ENCODE assay signal across 1 cellular context in the genomic region with DNA sequence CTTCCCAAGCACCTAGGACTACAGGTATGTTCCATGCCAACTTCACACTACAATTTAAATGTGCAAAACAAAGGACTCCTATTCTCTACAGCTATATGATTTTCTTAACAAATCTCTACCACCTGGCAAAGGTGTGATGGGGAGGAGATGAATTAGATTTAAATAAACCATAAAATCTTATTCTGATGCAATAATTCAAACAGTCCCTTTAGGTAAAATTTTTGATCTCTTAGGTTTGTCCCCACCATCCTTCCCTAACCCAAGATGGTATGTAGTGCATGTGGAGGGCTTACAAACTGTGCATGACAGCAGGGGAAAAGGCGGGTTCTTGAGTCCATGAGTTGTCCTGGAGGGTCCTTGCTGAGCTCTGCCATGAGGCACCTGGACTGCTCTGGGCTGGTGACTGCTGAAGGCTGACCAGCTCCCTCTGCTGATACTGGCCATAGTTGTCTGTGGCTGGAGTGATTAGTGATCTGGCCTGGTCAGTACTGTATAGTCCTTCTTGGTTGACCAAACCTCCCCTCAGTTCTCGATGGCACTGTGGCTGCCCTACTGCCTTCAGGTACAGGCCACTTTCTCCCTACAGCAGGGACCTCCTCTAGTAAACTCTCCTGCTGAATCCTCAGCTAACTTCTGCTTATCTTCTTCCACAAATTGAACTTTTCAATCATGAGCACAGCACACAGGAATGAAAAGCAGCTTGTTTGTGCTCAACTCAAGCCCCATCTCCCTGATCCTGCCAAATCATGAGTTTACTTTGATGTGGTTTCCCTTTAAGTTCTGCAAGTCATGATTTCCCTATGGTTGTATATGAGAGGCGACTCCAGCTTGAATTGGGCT.
A peak's percentile ranks its signal among the peaks of the same experiment; 100 is the strongest.
TF ChIP-seq lines count a peak whose summit lies in the region.

No MANE protein-coding gene starts in this region.

TF ChIP-seq in K562, 482 proteins besides CTCF, POLR2A, EP300 and RAD21 (continued from another document):
- TF ChIP-seq ZBTB11 (CRISPR knock-in tag; IDR thresholded peaks at IDR 0.05) (no peak), TCF7L2 (IDR thresholded peaks at IDR 0.05; ENCODE audit: low read depth, low read length) (peak; percentile 81), SMC3 (conservative IDR thresholded peaks at IDR 0.05; ENCODE audit: insufficient read depth, low read depth, low read length) (0 out of 2 replicates have a peak, but pooled peaks have one; percentile 28), PKNOX1 (IDR thresholded peaks at IDR 0.05) (peak; percentile 46), SOX6 (IDR thresholded peaks at IDR 0.05) (peak; percentile 71; the same call in 1 of the 2 replicates), HNRNPLL (IDR thresholded peaks at IDR 0.05; ENCODE audit: low read depth, low read length, poor library complexity, severe bottlenecking) (no peak), ZNF436 (CRISPR knock-in tag; IDR thresholded peaks at IDR 0.05) (no peak), CBX1 (IDR thresholded peaks at IDR 0.05; ENCODE audit: low read depth) (no peak; the same call in 1 of the 2 replicates), HNRNPL (IDR thresholded peaks at IDR 0.05; ENCODE audit: low read depth, low read length) (no peak), HDAC1 (IDR thresholded peaks at IDR 0.05) (peak in 1 of 2 experiments; percentile 95; a peak in 2 of 4 replicates), ZKSCAN8 (CRISPR knock-in tag; IDR thresholded peaks at IDR 0.05) (no peak), GATAD2A (IDR thresholded peaks at IDR 0.05) (no peak), YY1 (IDR thresholded peaks at IDR 0.05; ENCODE audit: borderline replicate concordance in 1 of 3, control insufficient read depth in 1 of 3, extremely low read depth in 1 of 3, insufficient read depth in 3 of 3, insufficient read length in 1 of 3, insufficient replicate concordance in 2 of 3, low read depth in 1 of 3, low read length in 2 of 3) (no peak), PRPF4 (IDR thresholded peaks at IDR 0.05; ENCODE audit: insufficient read depth, low read depth, low read length, poor library complexity, severe bottlenecking) (no peak), ESRRA (IDR thresholded peaks at IDR 0.05; ENCODE audit: borderline replicate concordance, low read depth) (peak; percentile 78; the same call in 1 of the 2 replicates), CCAR2 (IDR thresholded peaks at IDR 0.05; ENCODE audit: low read depth, low read length) (no peak), CSDE1 (IDR thresholded peaks at IDR 0.05) (no peak), WHSC1 (IDR thresholded peaks at IDR 0.05; ENCODE audit: low read length) (no peak), ATF1 (CRISPR knock-in tag; IDR thresholded peaks at IDR 0.05) (no peak), ATF1 (tag; IDR thresholded peaks at IDR 0.05) (peak; percentile 24), MCM3 (IDR thresholded peaks at IDR 0.05) (no peak), ZNF124 (CRISPR knock-in tag; IDR thresholded peaks at IDR 0.05) (no peak), ILF3 (IDR thresholded peaks at IDR 0.05; ENCODE audit: borderline replicate concordance) (no peak), NEUROD1 (IDR thresholded peaks at IDR 0.05; ENCODE audit: borderline replicate concordance, low read depth, low read length, partially characterized antibody) (peak; percentile 38), MAFF (IDR thresholded peaks at IDR 0.05; ENCODE audit: low read length) (peak; percentile 85), SMAD1 (IDR thresholded peaks at IDR 0.05; ENCODE audit: low read depth, low read length, partially characterized antibody) (no peak), ZFP1 (CRISPR knock-in tag; IDR thresholded peaks at IDR 0.05) (no peak), BRD9 (IDR thresholded peaks at IDR 0.05; ENCODE audit: low read depth, partially characterized antibody) (peak; percentile 78), CREB3 (tag; conservative IDR thresholded peaks at IDR 0.05; ENCODE audit: low read depth) (no peak; the same call in 1 of the 2 replicates), SMAD4 (CRISPR knock-in tag; conservative IDR thresholded peaks at IDR 0.05) (peak; percentile 44; the same call in 1 of the 2 replicates), MLLT1 (IDR thresholded peaks at IDR 0.05) (peak in 1 of 2 experiments; percentile 92; a peak in 2 of 4 replicates), ZBTB7A (IDR thresholded peaks at IDR 0.05; ENCODE audit: borderline replicate concordance, control insufficient read depth, low read depth, low read length) (no peak), SRF (CRISPR knock-in tag; IDR thresholded peaks at IDR 0.05) (no peak), KDM4B (IDR thresholded peaks at IDR 0.05; ENCODE audit: borderline replicate concordance in 2 of 2, low read depth in 1 of 2) (no peak), ZFX (CRISPR knock-in tag; IDR thresholded peaks at IDR 0.05) (no peak), SMARCC2 (IDR thresholded peaks at IDR 0.05; ENCODE audit: low read depth) (peak; percentile 61; the same call in 1 of the 2 replicates), TARDBP (IDR thresholded peaks at IDR 0.05) (no peak), ZNF41 (CRISPR knock-in tag; conservative IDR thresholded peaks at IDR 0.05) (no peak), POLR2AphosphoS2 (IDR thresholded peaks at IDR 0.05; ENCODE audit: low read length) (no peak), BMI1 (IDR thresholded peaks at IDR 0.05; ENCODE audit: low read length) (no peak), ARID1B (IDR thresholded peaks at IDR 0.05) (peak; percentile 88), NFIC (IDR thresholded peaks at IDR 0.05) (peak; percentile 45), STAG1 (CRISPR knock-in tag; IDR thresholded peaks at IDR 0.05; ENCODE audit: borderline replicate concordance) (no peak), JUNB (CRISPR knock-in tag; conservative IDR thresholded peaks at IDR 0.05) (no peak)
- TF ChIP-seq, protein P1, sequence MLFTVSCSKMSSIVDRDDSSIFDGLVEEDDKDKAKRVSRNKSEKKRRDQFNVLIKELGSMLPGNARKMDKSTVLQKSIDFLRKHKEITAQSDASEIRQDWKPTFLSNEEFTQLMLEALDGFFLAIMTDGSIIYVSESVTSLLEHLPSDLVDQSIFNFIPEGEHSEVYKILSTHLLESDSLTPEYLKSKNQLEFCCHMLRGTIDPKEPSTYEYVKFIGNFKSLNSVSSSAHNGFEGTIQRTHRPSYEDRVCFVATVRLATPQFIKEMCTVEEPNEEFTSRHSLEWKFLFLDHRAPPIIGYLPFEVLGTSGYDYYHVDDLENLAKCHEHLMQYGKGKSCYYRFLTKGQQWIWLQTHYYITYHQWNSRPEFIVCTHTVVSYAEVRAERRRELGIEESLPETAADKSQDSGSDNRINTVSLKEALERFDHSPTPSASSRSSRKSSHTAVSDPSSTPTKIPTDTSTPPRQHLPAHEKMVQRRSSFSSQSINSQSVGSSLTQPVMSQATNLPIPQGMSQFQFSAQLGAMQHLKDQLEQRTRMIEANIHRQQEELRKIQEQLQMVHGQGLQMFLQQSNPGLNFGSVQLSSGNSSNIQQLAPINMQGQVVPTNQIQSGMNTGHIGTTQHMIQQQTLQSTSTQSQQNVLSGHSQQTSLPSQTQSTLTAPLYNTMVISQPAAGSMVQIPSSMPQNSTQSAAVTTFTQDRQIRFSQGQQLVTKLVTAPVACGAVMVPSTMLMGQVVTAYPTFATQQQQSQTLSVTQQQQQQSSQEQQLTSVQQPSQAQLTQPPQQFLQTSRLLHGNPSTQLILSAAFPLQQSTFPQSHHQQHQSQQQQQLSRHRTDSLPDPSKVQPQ (CRISPR knock-in tag; IDR thresholded peaks at IDR 0.05; ENCODE audit: borderline replicate concordance): no peak
- TF ChIP-seq, protein P2, sequence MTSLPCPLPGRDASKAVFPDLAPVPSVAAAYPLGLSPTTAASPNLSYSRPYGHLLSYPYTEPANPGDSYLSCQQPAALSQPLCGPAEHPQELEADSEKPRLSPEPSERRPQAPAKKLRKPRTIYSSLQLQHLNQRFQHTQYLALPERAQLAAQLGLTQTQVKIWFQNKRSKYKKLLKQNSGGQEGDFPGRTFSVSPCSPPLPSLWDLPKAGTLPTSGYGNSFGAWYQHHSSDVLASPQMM (CRISPR knock-in tag; IDR thresholded peaks at IDR 0.05): no peak
- TF ChIP-seq, protein P3, sequence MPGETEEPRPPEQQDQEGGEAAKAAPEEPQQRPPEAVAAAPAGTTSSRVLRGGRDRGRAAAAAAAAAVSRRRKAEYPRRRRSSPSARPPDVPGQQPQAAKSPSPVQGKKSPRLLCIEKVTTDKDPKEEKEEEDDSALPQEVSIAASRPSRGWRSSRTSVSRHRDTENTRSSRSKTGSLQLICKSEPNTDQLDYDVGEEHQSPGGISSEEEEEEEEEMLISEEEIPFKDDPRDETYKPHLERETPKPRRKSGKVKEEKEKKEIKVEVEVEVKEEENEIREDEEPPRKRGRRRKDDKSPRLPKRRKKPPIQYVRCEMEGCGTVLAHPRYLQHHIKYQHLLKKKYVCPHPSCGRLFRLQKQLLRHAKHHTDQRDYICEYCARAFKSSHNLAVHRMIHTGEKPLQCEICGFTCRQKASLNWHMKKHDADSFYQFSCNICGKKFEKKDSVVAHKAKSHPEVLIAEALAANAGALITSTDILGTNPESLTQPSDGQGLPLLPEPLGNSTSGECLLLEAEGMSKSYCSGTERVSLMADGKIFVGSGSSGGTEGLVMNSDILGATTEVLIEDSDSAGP (CRISPR knock-in tag; IDR thresholded peaks at IDR 0.05): no peak
- TF ChIP-seq, protein P4, sequence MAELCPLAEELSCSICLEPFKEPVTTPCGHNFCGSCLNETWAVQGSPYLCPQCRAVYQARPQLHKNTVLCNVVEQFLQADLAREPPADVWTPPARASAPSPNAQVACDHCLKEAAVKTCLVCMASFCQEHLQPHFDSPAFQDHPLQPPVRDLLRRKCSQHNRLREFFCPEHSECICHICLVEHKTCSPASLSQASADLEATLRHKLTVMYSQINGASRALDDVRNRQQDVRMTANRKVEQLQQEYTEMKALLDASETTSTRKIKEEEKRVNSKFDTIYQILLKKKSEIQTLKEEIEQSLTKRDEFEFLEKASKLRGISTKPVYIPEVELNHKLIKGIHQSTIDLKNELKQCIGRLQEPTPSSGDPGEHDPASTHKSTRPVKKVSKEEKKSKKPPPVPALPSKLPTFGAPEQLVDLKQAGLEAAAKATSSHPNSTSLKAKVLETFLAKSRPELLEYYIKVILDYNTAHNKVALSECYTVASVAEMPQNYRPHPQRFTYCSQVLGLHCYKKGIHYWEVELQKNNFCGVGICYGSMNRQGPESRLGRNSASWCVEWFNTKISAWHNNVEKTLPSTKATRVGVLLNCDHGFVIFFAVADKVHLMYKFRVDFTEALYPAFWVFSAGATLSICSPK (IDR thresholded peaks at IDR 0.05; ENCODE audit: borderline replicate concordance): no peak
- TF ChIP-seq, protein P5, sequence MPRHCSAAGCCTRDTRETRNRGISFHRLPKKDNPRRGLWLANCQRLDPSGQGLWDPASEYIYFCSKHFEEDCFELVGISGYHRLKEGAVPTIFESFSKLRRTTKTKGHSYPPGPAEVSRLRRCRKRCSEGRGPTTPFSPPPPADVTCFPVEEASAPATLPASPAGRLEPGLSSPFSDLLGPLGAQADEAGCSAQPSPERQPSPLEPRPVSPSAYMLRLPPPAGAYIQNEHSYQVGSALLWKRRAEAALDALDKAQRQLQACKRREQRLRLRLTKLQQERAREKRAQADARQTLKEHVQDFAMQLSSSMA (CRISPR knock-in tag; IDR thresholded peaks at IDR 0.05): no peak
